ENCODE assay signal across 17 cellular contexts in genomic region chr14:100472094-100472455, GRCh38.
A peak's percentile ranks its signal among the peaks of the same experiment; 100 is the strongest.
DNase-seq lines count a peak whose midpoint lies in the region; ATAC-seq and TF ChIP-seq lines count a peak whose summit lies in the region.
"Had no signal": no experiment of that assay in that cellular context is flagged by ENCODE, and none has a peak within 500 bp of the region (broad histone marks: within the 10 kb centered on the region; RNA-seq: fewer than 3 reads in every experiment).

No MANE protein-coding gene starts in this region.

- no peaks in the 10 kb centered on the region for H3K27me3 ChIP-seq in foreskin keratinocyte
- H3K27me3 ChIP-seq: spleen had no signal

- TF ChIP-seq CTCF in foreskin keratinocyte (conservative IDR thresholded peaks at IDR 0.05) = no peak

- no peaks in the 10 kb centered on the region for H3K4me1 ChIP-seq in foreskin keratinocyte
- H3K4me1 ChIP-seq: spleen had no signal

- no peak overlapping the region for H3K27ac ChIP-seq in foreskin keratinocyte
- H3K27ac ChIP-seq: 22Rv1, spleen had no signal

- DNase-seq in DMS 273 (lab: John Stamatoyannopoulos, UW; ENCODE audit: unreplicated experiment) (peak; percentile 41), DMS 273 treated with DMSO at 0.1 percent for 48 hours (lab: John Stamatoyannopoulos, UW) (no peak), NCI-H2107 treated with DMSO at 0.1 percent for 48 hours (lab: John Stamatoyannopoulos, UW; ENCODE audit: unreplicated experiment) (peak; percentile 98), SHP77 (lab: John Stamatoyannopoulos, UW) (peak; percentile 97 to 98), foreskin keratinocyte (no peak), SW 1271 (lab: John Stamatoyannopoulos, UW) (no peak)
- no peak for DNase-seq in activated naive CD4-positive, alpha-beta T cell treated with anti-CD3 and anti-CD28 coated beads, Interleukin-2, amount 50 U/mL, for 16 hours
- DNase-seq: activated CD8-positive, alpha-beta T cell treated with anti-CD3 and anti-CD28 coated beads for 36 hours; activated T-cell treated with anti-CD3 and anti-CD28 coated beads, Interleukin-2, amount 50 U/mL, for 72 hours; cortex of kidney; foreskin fibroblast; kidney glomerular epithelial cell; spleen; T-helper 2 cell had no signal

- ATAC-seq in HG02938 (IDR thresholded peaks at IDR 0.05; ENCODE audit: unreplicated experiment) (no peak), foreskin keratinocyte (no peak)
- ATAC-seq: activated CD8-positive, alpha-beta T cell treated with anti-CD3 and anti-CD28 coated beads for 36 hours; activated T-cell treated with anti-CD3 and anti-CD28 coated beads, Interleukin-2, amount 50 U/mL, for 72 hours; WTC11 had no signal

Comparison
In these comparisons a context has a peak if more than half of its experiments do, and no peak if none do; other contexts are left out.
1. DNase-seq: peak in DMS 273 (single experiment), NCI-H2107 treated with DMSO at 0.1 percent for 48 hours (single experiment) and SHP77 (2 of 2); none in DMS 273 treated with DMSO at 0.1 percent for 48 hours (single experiment), foreskin keratinocyte (0 of 2), activated naive CD4-positive, alpha-beta T cell treated with anti-CD3 and anti-CD28 coated beads, Interleukin-2, amount 50 U/mL, for 16 hours (single experiment) and SW 1271 (0 of 2).